16 cellular contexts compared by ENCODE assay signal in the genomic region with DNA sequence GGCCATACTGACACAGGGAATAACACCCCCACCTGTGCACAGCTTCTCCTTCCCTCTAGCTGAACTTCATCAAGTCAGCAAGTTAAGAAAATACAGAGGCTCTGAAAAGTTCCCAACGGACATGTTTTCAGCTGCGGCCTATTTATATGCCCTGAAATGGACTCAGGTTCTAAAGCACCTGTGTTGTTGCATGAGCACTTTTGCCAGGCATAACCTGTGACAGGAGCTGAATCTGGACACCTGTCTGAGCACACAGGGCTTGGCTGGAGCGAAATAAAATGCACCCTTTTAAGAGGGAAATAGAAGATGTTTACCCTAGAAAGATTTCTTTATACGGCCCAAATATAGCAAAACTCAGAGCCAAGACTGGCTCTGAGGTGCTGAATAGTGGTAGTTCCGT. TPM values are rescaled to one million over a fixed set of nuclear protein-coding genes. Genes with fewer than 3 reads are reported as not detected.
DNase-seq lines count a peak whose midpoint lies in the region; ATAC-seq and TF ChIP-seq lines count a peak whose summit lies in the region.
"Had no signal": no experiment of that assay in that cellular context is flagged by ENCODE, and none has a peak within 500 bp of the region (broad histone marks: within the 10 kb centered on the region; RNA-seq: fewer than 3 reads in every experiment).

No MANE protein-coding gene starts in this region.

- H3K36me3 Mint-ChIP-seq in activated CD4-positive, alpha-beta memory T cell treated with anti-CD3 and anti-CD28 coated beads for 36 hours, result no peaks in the 10 kb centered on the region
- H3K36me3 Mint-ChIP-seq: CD4-positive, alpha-beta memory T cell had no signal

- DNase-seq in Ammon's horn (ENCODE audit: low spot score), result peak; percentile 9
- DNase-seq in RPMI8226, result peak; percentile 89
- DNase-seq in dorsolateral prefrontal cortex, result no peak
- no peak for DNase-seq in substantia nigra (lab: John Stamatoyannopoulos, UW)
- DNase-seq in activated CD4-positive, alpha-beta memory T cell treated with anti-CD3 and anti-CD28 coated beads for 36 hours, result no peak
- no peak for DNase-seq in NCI-H524 treated with DMSO at 0.1 percent for 48 hours (lab: John Stamatoyannopoulos, UW)
- DNase-seq: 8988T; ACHN; C1 segment of cervical spinal cord; CD4-positive, alpha-beta memory T cell; DMS79; GOT3 had no signal

- ATAC-seq in HG03097 (IDR thresholded peaks at IDR 0.05; ENCODE audit: low FRiP score, unreplicated experiment), result no peak
- ATAC-seq: K562 had no signal

- TF ChIP-seq CTCF in dorsolateral prefrontal cortex (IDR thresholded peaks at IDR 0.05 in 54 of 56, conservative IDR thresholded peaks at IDR 0.05 in 2 of 56; ENCODE audit: low read depth in 1 of 56, partially characterized antibody in 56 of 56), result no peak

- H3K27ac ChIP-seq in dorsolateral prefrontal cortex, result peak overlapping the region; percentile 41 to 100 (median 95)
- H3K27ac ChIP-seq in substantia nigra (ENCODE audit: low read depth, low read length, poor library complexity, severe bottlenecking), result peak overlapping the region; percentile 83

- peak overlapping the region in 6 of 59 donors; percentile 1 to 27 (median 8) for H3K4me3 ChIP-seq in dorsolateral prefrontal cortex
- H3K4me3 ChIP-seq: HAP-1, K562 had no signal

- H3K27me3 ChIP-seq in dorsolateral prefrontal cortex, result no peaks in the 10 kb centered on the region

- no peak overlapping the region for H3K27ac Mint-ChIP-seq in activated CD4-positive, alpha-beta memory T cell treated with anti-CD3 and anti-CD28 coated beads for 36 hours
- H3K27ac Mint-ChIP-seq: B cell; CD4-positive, alpha-beta memory T cell had no signal

- intact Hi-C loops in dorsolateral prefrontal cortex (cut with DNase I), result no loop called here
- intact Hi-C loops in activated CD4-positive, alpha-beta memory T cell treated with anti-CD3 and anti-CD28 coated beads for 36 hours (cut with micrococcal nuclease), result no loop called here

- peaks cover 6% of the 10 kb centered on the region for H3K27me3 Mint-ChIP-seq in activated CD4-positive, alpha-beta memory T cell treated with anti-CD3 and anti-CD28 coated beads for 36 hours
- H3K27me3 Mint-ChIP-seq: B cell had no signal

- no peaks in the 10 kb centered on the region for H3K4me1 Mint-ChIP-seq in activated CD4-positive, alpha-beta memory T cell treated with anti-CD3 and anti-CD28 coated beads for 36 hours (ENCODE audit: low read depth)
- H3K4me1 Mint-ChIP-seq: B cell; CD4-positive, alpha-beta memory T cell had no signal

- CTCF ChIA-PET in activated CD4-positive, alpha-beta memory T cell treated with anti-CD3 and anti-CD28 coated beads for 36 hours (lab: Charles Lee), result no interaction called here

- no peak overlapping the region for H3K4me3 Mint-ChIP-seq in activated CD4-positive, alpha-beta memory T cell treated with anti-CD3 and anti-CD28 coated beads for 36 hours
- H3K4me3 Mint-ChIP-seq: B cell; CD4-positive, alpha-beta memory T cell had no signal

- POLR2A ChIA-PET in activated CD4-positive, alpha-beta memory T cell treated with anti-CD3 and anti-CD28 coated beads for 36 hours (lab: Charles Lee), result no interaction called here

- H3K9me3 Mint-ChIP-seq in activated CD4-positive, alpha-beta memory T cell treated with anti-CD3 and anti-CD28 coated beads for 36 hours, result no peaks in the 10 kb centered on the region
- H3K9me3 Mint-ChIP-seq: CD4-positive, alpha-beta memory T cell had no signal

RNA-seq across cellular contexts. Expression of a gene that starts 46.7 kb away (rescaled TPM):
- 100 to 1,000 TPM in 118 of 120 experiments, 10 to 100 TPM in 2; 94.0 to 204 (median 136) TPM for total RNA-seq in dorsolateral prefrontal cortex
- total RNA-seq in activated CD4-positive, alpha-beta memory T cell treated with anti-CD3 and anti-CD28 coated beads for 36 hours, result not detected
- total RNA-seq: B cell; CD4-positive, alpha-beta memory T cell had no signal

Comparison
In these comparisons a context has a peak if more than half of its experiments do, and no peak if none do; other contexts are left out.
1. DNase-seq: peak in Ammon's horn (single experiment) and RPMI8226 (single experiment); none in dorsolateral prefrontal cortex (0 of 10), substantia nigra (0 of 49), activated CD4-positive, alpha-beta memory T cell treated with anti-CD3 and anti-CD28 coated beads for 36 hours (single experiment) and NCI-H524 treated with DMSO at 0.1 percent for 48 hours (single experiment).
2. RNA of a gene that starts 46.7 kb away (total RNA-seq): 94.0 to 204 TPM in dorsolateral prefrontal cortex; not detected in activated CD4-positive, alpha-beta memory T cell treated with anti-CD3 and anti-CD28 coated beads for 36 hours; every median in the first group is over 10 times any median in the second.